In the genomic region with DNA sequence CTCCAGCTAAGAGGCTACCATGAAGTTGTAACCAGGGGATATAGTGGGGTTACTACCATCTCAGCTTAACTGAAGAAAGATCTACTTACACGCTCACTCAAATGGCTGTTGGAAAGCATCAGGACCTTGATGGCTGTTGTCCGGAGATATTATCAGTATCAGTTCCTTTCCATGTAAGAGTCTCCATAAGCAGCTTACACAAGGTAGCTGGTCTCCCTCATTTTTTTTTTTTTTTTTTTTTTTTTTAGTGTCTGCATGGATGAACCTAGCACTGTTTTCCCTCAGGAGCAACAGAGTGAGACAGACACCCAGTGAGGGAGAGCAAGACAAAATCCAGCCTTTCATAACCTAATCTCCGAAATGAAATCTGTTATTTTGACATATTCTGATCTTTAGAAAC, we compare ENCODE assay signal across 25 cellular contexts.
"Had no signal": no experiment of that assay in that cellular context is flagged by ENCODE, and none has a peak within 500 bp of the region (broad histone marks: within the 10 kb centered on the region; RNA-seq: fewer than 3 reads in every experiment).

No MANE protein-coding gene starts in this region.

- DNase-seq: colonic mucosa; cortex of kidney; dermis blood vessel endothelial cell; dorsolateral prefrontal cortex; effector CD4-positive, alpha-beta T cell; effector CD8-positive, alpha-beta T cell; effector memory CD4-positive, alpha-beta T cell; effector memory CD8-positive, alpha-beta T cell; endodermal cell; erythroblast; esophagus squamous epithelium; foreskin fibroblast; foreskin keratinocyte; foreskin melanocyte; gastrocnemius medialis; glutamatergic neuron; head of caudate nucleus; heart left ventricle; heart right ventricle had no signal

- FAIRE-seq: colon, endometrium, endothelial cell of umbilical vein, frontal cortex had no signal

- ATAC-seq: effector memory CD8-positive, alpha-beta T cell; esophagus mucosa; foreskin keratinocyte; gastrocnemius medialis; gastroesophageal sphincter; heart left ventricle; heart right ventricle had no signal
